In the genomic region with DNA sequence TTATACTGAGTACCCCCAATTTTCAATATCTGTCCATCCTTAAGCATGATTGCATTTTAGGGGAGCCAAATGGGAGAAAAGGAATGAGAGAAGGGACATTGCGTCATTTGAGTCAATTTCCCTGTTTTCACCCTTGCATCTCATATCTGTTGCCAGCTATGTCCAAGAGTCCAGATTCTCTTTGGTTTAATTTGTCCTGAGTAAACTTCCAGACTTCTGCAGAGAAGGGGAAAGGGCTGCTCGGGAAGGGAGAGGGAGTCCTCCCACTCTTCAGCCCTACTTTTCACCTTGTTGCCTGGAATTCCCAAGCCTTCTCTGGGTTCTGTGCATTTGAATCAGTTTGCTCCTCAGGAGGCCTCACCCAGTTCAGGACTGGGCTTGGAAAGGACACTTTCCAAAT, we compare ENCODE assay signal across 1 cellular context.
TF ChIP-seq lines count a peak whose summit lies in the region.

No MANE protein-coding gene starts in this region.

TF ChIP-seq in HepG2, 621 proteins besides CTCF, POLR2A, EP300 and RAD21 (continued from another document and continues in another):
- TF ChIP-seq, protein P1, sequence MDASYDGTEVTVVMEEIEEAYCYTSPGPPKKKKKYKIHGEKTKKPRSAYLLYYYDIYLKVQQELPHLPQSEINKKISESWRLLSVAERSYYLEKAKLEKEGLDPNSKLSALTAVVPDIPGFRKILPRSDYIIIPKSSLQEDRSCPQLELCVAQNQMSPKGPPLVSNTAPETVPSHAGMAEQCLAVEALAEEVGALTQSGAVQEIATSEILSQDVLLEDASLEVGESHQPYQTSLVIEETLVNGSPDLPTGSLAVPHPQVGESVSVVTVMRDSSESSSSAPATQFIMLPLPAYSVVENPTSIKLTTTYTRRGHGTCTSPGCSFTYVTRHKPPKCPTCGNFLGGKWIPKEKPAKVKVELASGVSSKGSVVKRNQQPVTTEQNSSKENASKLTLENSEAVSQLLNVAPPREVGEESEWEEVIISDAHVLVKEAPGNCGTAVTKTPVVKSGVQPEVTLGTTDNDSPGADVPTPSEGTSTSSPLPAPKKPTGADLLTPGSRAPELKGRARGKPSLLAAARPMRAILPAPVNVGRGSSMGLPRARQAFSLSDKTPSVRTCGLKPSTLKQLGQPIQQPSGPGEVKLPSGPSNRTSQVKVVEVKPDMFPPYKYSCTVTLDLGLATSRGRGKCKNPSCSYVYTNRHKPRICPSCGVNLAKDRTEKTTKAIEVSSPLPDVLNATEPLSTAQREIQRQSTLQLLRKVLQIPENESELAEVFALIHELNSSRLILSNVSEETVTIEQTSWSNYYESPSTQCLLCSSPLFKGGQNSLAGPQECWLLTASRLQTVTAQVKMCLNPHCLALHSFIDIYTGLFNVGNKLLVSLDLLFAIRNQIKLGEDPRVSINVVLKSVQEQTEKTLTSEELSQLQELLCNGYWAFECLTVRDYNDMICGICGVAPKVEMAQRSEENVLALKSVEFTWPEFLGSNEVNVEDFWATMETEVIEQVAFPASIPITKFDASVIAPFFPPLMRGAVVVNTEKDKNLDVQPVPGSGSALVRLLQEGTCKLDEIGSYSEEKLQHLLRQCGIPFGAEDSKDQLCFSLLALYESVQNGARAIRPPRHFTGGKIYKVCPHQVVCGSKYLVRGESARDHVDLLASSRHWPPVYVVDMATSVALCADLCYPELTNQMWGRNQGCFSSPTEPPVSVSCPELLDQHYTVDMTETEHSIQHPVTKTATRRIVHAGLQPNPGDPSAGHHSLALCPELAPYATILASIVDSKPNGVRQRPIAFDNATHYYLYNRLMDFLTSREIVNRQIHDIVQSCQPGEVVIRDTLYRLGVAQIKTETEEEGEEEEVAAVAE (CRISPR knock-in tag; IDR thresholded peaks at IDR 0.05; ENCODE audit: borderline replicate concordance), result no peak
- TF ChIP-seq ZNF24 (IDR thresholded peaks at IDR 0.05) (no peak), DPF2 (CRISPR knock-in tag; IDR thresholded peaks at IDR 0.05; ENCODE audit: borderline replicate concordance, low read depth) (no peak), KIAA2018 (CRISPR knock-in tag; IDR thresholded peaks at IDR 0.05; ENCODE audit: borderline replicate concordance) (no peak), ZNF34 (CRISPR knock-in tag; IDR thresholded peaks at IDR 0.05; ENCODE audit: borderline replicate concordance) (no peak), CHCHD3 (CRISPR knock-in tag; IDR thresholded peaks at IDR 0.05) (no peak), MZF1 (CRISPR knock-in tag; IDR thresholded peaks at IDR 0.05; ENCODE audit: borderline replicate concordance) (no peak), RAD51 (IDR thresholded peaks at IDR 0.05; ENCODE audit: borderline replicate concordance) (no peak), ARID5B (CRISPR knock-in tag; IDR thresholded peaks at IDR 0.05) (peak; percentile 63; the same call in 1 of the 2 replicates), ESRRA (CRISPR knock-in tag; IDR thresholded peaks at IDR 0.05; ENCODE audit: low read depth) (no peak), ZFP91 (CRISPR knock-in tag; IDR thresholded peaks at IDR 0.05; ENCODE audit: borderline replicate concordance) (no peak), FOXK2 (IDR thresholded peaks at IDR 0.05) (no peak), MAF1 (CRISPR knock-in tag; IDR thresholded peaks at IDR 0.05; ENCODE audit: borderline replicate concordance) (no peak), ZNF678 (CRISPR knock-in tag; IDR thresholded peaks at IDR 0.05) (no peak), KAT8 (CRISPR knock-in tag; IDR thresholded peaks at IDR 0.05) (no peak), MATR3 (CRISPR knock-in tag; IDR thresholded peaks at IDR 0.05) (no peak), ZFP82 (CRISPR knock-in tag; IDR thresholded peaks at IDR 0.05; ENCODE audit: borderline replicate concordance) (no peak), ZNF75D (CRISPR knock-in tag; IDR thresholded peaks at IDR 0.05; ENCODE audit: borderline replicate concordance) (no peak), ASH2L (IDR thresholded peaks at IDR 0.05; ENCODE audit: insufficient read length, low read depth, low read length) (peak; percentile 24), GABPB1 (CRISPR knock-in tag; IDR thresholded peaks at IDR 0.05) (no peak), CHD4 (IDR thresholded peaks at IDR 0.05; ENCODE audit: borderline replicate concordance, low read length) (no peak), ZNF556 (CRISPR knock-in tag; IDR thresholded peaks at IDR 0.05; ENCODE audit: borderline replicate concordance) (no peak)
- TF ChIP-seq, protein P2, sequence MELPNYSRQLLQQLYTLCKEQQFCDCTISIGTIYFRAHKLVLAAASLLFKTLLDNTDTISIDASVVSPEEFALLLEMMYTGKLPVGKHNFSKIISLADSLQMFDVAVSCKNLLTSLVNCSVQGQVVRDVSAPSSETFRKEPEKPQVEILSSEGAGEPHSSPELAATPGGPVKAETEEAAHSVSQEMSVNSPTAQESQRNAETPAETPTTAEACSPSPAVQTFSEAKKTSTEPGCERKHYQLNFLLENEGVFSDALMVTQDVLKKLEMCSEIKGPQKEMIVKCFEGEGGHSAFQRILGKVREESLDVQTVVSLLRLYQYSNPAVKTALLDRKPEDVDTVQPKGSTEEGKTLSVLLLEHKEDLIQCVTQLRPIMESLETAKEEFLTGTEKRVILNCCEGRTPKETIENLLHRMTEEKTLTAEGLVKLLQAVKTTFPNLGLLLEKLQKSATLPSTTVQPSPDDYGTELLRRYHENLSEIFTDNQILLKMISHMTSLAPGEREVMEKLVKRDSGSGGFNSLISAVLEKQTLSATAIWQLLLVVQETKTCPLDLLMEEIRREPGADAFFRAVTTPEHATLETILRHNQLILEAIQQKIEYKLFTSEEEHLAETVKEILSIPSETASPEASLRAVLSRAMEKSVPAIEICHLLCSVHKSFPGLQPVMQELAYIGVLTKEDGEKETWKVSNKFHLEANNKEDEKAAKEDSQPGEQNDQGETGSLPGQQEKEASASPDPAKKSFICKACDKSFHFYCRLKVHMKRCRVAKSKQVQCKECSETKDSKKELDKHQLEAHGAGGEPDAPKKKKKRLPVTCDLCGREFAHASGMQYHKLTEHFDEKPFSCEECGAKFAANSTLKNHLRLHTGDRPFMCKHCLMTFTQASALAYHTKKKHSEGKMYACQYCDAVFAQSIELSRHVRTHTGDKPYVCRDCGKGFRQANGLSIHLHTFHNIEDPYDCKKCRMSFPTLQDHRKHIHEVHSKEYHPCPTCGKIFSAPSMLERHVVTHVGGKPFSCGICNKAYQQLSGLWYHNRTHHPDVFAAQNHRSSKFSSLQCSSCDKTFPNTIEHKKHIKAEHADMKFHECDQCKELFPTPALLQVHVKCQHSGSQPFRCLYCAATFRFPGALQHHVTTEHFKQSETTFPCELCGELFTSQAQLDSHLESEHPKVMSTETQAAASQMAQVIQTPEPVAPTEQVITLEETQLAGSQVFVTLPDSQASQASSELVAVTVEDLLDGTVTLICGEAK (IDR thresholded peaks at IDR 0.05), result no peak
- TF ChIP-seq, protein P2 (CRISPR knock-in tag; IDR thresholded peaks at IDR 0.05), result no peak
